ENCODE assay signal across 1 cellular context in the genomic region with DNA sequence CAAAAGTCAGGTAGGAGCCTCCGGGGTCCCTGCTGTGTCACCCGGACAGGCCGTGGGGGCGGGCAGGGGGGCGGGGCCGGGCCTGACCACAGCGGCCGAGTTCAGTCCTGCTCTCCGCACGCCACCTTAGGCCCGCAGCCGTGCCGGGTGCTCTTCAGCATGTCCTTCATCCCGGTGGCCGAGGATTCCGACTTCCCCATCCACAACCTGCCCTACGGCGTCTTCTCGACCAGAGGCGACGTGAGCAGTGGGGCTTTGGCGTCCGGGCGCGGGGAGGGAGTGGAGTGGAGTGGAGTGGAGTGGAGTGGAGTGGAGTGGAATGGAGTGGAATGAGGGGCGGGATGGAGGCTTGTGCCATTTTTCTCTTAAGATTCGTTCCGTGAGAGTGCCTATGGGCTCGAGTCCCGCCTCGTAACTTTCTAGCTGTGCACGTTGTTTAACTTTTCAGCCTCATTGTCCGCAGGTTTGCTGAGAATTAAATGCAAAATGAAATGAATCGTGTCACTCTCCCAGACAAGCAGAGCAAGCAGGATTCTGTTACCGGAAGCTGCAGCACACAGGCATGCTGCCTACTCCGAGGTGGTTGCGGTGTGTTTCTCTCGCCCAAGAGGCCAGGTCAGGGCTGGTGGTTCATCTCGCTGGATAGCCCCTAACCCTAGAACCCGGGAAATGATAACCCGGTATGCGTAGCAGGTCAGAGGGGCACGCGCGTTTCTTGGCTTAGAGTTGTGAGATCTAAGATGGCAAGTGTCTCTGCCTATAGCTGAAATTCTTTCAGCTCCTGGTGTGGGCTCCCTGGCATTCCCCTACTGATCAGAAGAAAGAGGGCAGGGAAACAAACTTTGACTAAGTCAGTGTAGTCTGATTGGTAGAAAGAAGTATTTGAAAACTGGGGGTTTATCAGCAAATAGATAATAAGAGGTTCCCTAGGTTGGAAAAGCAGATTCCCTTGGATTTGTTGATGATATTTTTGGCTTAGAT.
TF ChIP-seq lines count a peak whose summit lies in the region.

A gene (plus strand): TSS at position 104 of the 981 bp plus-strand sequence. CDS start 56 bp downstream, at position 160.

TF ChIP-seq in WTC11, 78 proteins besides CTCF, POLR2A, EP300 and RAD21 (continued from another document):
- TF ChIP-seq, protein P1, sequence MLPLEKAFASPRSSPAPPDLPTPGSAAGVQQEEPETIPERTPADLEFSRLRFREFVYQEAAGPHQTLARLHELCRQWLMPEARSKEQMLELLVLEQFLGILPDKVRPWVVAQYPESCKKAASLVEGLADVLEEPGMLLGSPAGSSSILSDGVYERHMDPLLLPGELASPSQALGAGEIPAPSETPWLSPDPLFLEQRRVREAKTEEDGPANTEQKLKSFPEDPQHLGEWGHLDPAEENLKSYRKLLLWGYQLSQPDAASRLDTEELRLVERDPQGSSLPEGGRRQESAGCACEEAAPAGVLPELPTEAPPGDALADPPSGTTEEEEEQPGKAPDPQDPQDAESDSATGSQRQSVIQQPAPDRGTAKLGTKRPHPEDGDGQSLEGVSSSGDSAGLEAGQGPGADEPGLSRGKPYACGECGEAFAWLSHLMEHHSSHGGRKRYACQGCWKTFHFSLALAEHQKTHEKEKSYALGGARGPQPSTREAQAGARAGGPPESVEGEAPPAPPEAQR (CRISPR knock-in tag; IDR thresholded peaks at IDR 0.05): no peak
- peak; percentile 78; the same call in 1 of the 2 replicates for TF ChIP-seq TEAD1 (CRISPR knock-in tag; IDR thresholded peaks at IDR 0.05)
